Comparison of ENCODE assay signal across 9 cellular contexts in genomic region chr15:91857224-91857585, GRCh38. TPM values are rescaled to one million over a fixed set of nuclear protein-coding genes. Genes with fewer than 3 reads are reported as not detected.
DNase-seq lines count a peak whose midpoint lies in the region; ATAC-seq and TF ChIP-seq lines count a peak whose summit lies in the region.
"Had no signal": no experiment of that assay in that cellular context is flagged by ENCODE, and none has a peak within 500 bp of the region (broad histone marks: within the 10 kb centered on the region; RNA-seq: fewer than 3 reads in every experiment).

No MANE protein-coding gene starts in this region.

- H3K27me3 ChIP-seq in heart right ventricle (no peaks in the 10 kb centered on the region), A673 (replicated peaks; ENCODE audit: insufficient read depth, low read depth, low read length, poor library complexity) (peaks cover 10% of the 10 kb centered on the region)

- ATAC-seq in heart right ventricle (no peak), Right ventricle myocardium inferior (no peak), GM18498 (IDR thresholded peaks at IDR 0.05; ENCODE audit: unreplicated experiment) (no peak)
- no peak for ATAC-seq in activated naive CD8-positive, alpha-beta T cell treated with anti-CD3 and anti-CD28 coated beads, Interleukin-2, amount 10 ng/mL, durations not matched to agents 7 days and 5 days (ENCODE audit: low read depth)
- no peak for ATAC-seq in stimulated activated naive B cell treated with anti-CD40 and anti-IgM and Interleukin-4, amounts not matched to agents 10 μg/mL and 1 μg/mL and 100 μg/mL, for 72 hours (replicated peaks)

- no TSS peak for BruUV-seq in A673 (replicated peaks; lab: Mats Ljungman, UMichigan)

- H3K4me3 ChIP-seq in heart right ventricle (no peak overlapping the region), A673 (ENCODE audit: low read depth, low read length, poor library complexity, severe bottlenecking) (no peak overlapping the region)
- H3K4me3 ChIP-seq: SJCRH30 had no signal

- H3K27me3 Mint-ChIP-seq in activated naive CD8-positive, alpha-beta T cell treated with anti-CD3 and anti-CD28 coated beads, Interleukin-2, amount 10 ng/mL, durations not matched to agents 7 days and 5 days = no peaks in the 10 kb centered on the region
- H3K27me3 Mint-ChIP-seq in stimulated activated naive B cell treated with anti-CD40 and anti-IgM and Interleukin-4, amounts not matched to agents 10 μg/mL and 1 μg/mL and 100 μg/mL, for 72 hours = peaks cover 15 to 32% of the 10 kb centered on the region in 2 donors

- H3K27ac ChIP-seq in heart right ventricle (peak overlapping the region in 6 of 10 donors; percentile 4 to 99 (median 28)), A673 (ENCODE audit: low read depth, low read length, poor library complexity, severe bottlenecking) (no peak overlapping the region)

- H3K4me1 Mint-ChIP-seq in activated naive CD8-positive, alpha-beta T cell treated with anti-CD3 and anti-CD28 coated beads, Interleukin-2, amount 10 ng/mL, durations not matched to agents 7 days and 5 days = peaks cover 53% of the 10 kb centered on the region
- peaks cover 33 to 60% of the 10 kb centered on the region in 2 donors for H3K4me1 Mint-ChIP-seq in stimulated activated naive B cell treated with anti-CD40 and anti-IgM and Interleukin-4, amounts not matched to agents 10 μg/mL and 1 μg/mL and 100 μg/mL, for 72 hours

- TF ChIP-seq CTCF in heart right ventricle (IDR thresholded peaks at IDR 0.05) = no peak
- TF ChIP-seq CTCF in A673 (conservative IDR thresholded peaks at IDR 0.05; ENCODE audit: low read depth, low read length) = no peak

- H3K27ac Mint-ChIP-seq in activated naive CD8-positive, alpha-beta T cell treated with anti-CD3 and anti-CD28 coated beads, Interleukin-2, amount 10 ng/mL, durations not matched to agents 7 days and 5 days = peak overlapping the region; percentile 78
- H3K27ac Mint-ChIP-seq in stimulated activated naive B cell treated with anti-CD40 and anti-IgM and Interleukin-4, amounts not matched to agents 10 μg/mL and 1 μg/mL and 100 μg/mL, for 72 hours = peak overlapping the region; percentile 57

- peaks cover 0 to 15% (median 0%) of the 10 kb centered on the region in 9 donors for H3K36me3 ChIP-seq in heart right ventricle
- H3K36me3 ChIP-seq in A673 (ENCODE audit: insufficient read depth, low read length, poor library complexity, severe bottlenecking) = no peaks in the 10 kb centered on the region
- H3K36me3 ChIP-seq: SJCRH30 had no signal

- POLR2A ChIA-PET in activated naive CD8-positive, alpha-beta T cell treated with anti-CD3 and anti-CD28 coated beads, Interleukin-2, amount 10 ng/mL, durations not matched to agents 7 days and 5 days (lab: Charles Lee) = no interaction called here
- POLR2A ChIA-PET in A673 (lab: Charles Lee; ENCODE audit: low non-redundant PET) = no interaction called here

- CTCF ChIA-PET in A673 (lab: Charles Lee) = no interaction called here

- peak overlapping the region; percentile 65 for H3K4me3 Mint-ChIP-seq in activated naive CD8-positive, alpha-beta T cell treated with anti-CD3 and anti-CD28 coated beads, Interleukin-2, amount 10 ng/mL, durations not matched to agents 7 days and 5 days
- peak overlapping the region in 1 of 2 donors; percentile 14 for H3K4me3 Mint-ChIP-seq in stimulated activated naive B cell treated with anti-CD40 and anti-IgM and Interleukin-4, amounts not matched to agents 10 μg/mL and 1 μg/mL and 100 μg/mL, for 72 hours

- intact Hi-C loops in heart right ventricle (cut with DNase I) (loop anchor here in 6 of 10 donors (2.0 to 10.0 kb wide), 8 partner anchors 78 to 552 kb away; no protein-coding TSS in a partner anchor), Right ventricle myocardium inferior (cut with DNase I) (loop anchor here (10.0 kb wide), 1 partner anchor 332 kb away; no protein-coding TSS in a partner anchor), A673 (cut with micrococcal nuclease; ENCODE audit: unreplicated experiment) (loop anchor here (10.0 kb wide), 1 partner anchor 152 kb away; no protein-coding TSS in a partner anchor)

- 56 to 74% methylated on average over 3 of the region's 3 CpGs for WGBS in heart right ventricle, 2 donors

- no peaks in the 10 kb centered on the region for H3K9me3 Mint-ChIP-seq in activated naive CD8-positive, alpha-beta T cell treated with anti-CD3 and anti-CD28 coated beads, Interleukin-2, amount 10 ng/mL, durations not matched to agents 7 days and 5 days
- peaks cover 0 to 1% of the 10 kb centered on the region in 2 donors for H3K9me3 Mint-ChIP-seq in stimulated activated naive B cell treated with anti-CD40 and anti-IgM and Interleukin-4, amounts not matched to agents 10 μg/mL and 1 μg/mL and 100 μg/mL, for 72 hours

- H3K36me3 Mint-ChIP-seq in activated naive CD8-positive, alpha-beta T cell treated with anti-CD3 and anti-CD28 coated beads, Interleukin-2, amount 10 ng/mL, durations not matched to agents 7 days and 5 days = peaks cover 14% of the 10 kb centered on the region
- H3K36me3 Mint-ChIP-seq in stimulated activated naive B cell treated with anti-CD40 and anti-IgM and Interleukin-4, amounts not matched to agents 10 μg/mL and 1 μg/mL and 100 μg/mL, for 72 hours = peaks cover 2 to 5% of the 10 kb centered on the region in 2 donors

- H3K9me3 ChIP-seq in heart right ventricle (no peaks in the 10 kb centered on the region), A673 (ENCODE audit: low read depth, low read length, poor library complexity, severe bottlenecking) (no peaks in the 10 kb centered on the region)
- H3K9me3 ChIP-seq: SJCRH30 had no signal

- peaks cover 3 to 83% (median 62%) of the 10 kb centered on the region in 9 donors for H3K4me1 ChIP-seq in heart right ventricle
- H3K4me1 ChIP-seq in A673 (ENCODE audit: insufficient read depth, low read length, poor library complexity, severe bottlenecking) = peaks cover 40% of the 10 kb centered on the region

- no peak for DNase-seq in heart right ventricle
- no peak for DNase-seq in Right ventricle myocardium inferior (ENCODE audit: missing footprints)
- DNase-seq in NAMALWA (ENCODE audit: low spot score) = peak; percentile 58
- DNase-seq in activated naive CD8-positive, alpha-beta T cell treated with anti-CD3 and anti-CD28 coated beads, Interleukin-2, amount 10 ng/mL, durations not matched to agents 7 days and 5 days = no peak
- no peak for DNase-seq in stimulated activated naive B cell treated with anti-CD40 and anti-IgM and Interleukin-4, amounts not matched to agents 10 μg/mL and 1 μg/mL and 100 μg/mL, for 72 hours
- DNase-seq in iPS-NIHi7 (ENCODE audit: extremely low spot score) = no peak
- DNase-seq in A673 (ENCODE audit: low spot score) = no peak

RNA-seq across cellular contexts. Expression of gene SLCO3A1, which starts 3.7 kb away (rescaled TPM):
- total RNA-seq in heart right ventricle = 10 to 100 TPM; 33.9 to 57.2 (median 46.9) TPM
- 10 to 100 TPM; 37.8 to 40.6 TPM for polyA plus RNA-seq in heart right ventricle
- 45.9 TPM for total RNA-seq in Right ventricle myocardium inferior
- 10 to 100 TPM; 29.2 to 29.5 TPM for total RNA-seq in activated naive CD8-positive, alpha-beta T cell treated with anti-CD3 and anti-CD28 coated beads, Interleukin-2, amount 10 ng/mL, durations not matched to agents 7 days and 5 days
- total RNA-seq in A673 (2021) = 16.6 and 17.7 TPM in 2 replicates
